Comparison of ENCODE assay signal across 1 cellular context in genomic region chr17:75838410-75838809, GRCh38.
TF ChIP-seq lines count a peak whose summit lies in the region.

No MANE protein-coding gene starts in this region.

TF ChIP-seq in HepG2, 621 proteins besides CTCF, POLR2A, EP300 and RAD21:
- TF ChIP-seq IRF2 (CRISPR knock-in tag; IDR thresholded peaks at IDR 0.05) (no peak), ZNF777 (CRISPR knock-in tag; IDR thresholded peaks at IDR 0.05) (no peak), ZNF441 (CRISPR knock-in tag; IDR thresholded peaks at IDR 0.05; ENCODE audit: borderline replicate concordance) (no peak), YY1 (IDR thresholded peaks at IDR 0.05; ENCODE audit: insufficient read depth, insufficient replicate concordance, low read depth, low read length) (no peak), ZNF883 (CRISPR knock-in tag; IDR thresholded peaks at IDR 0.05; ENCODE audit: not compliant biosample characterization) (no peak), ZIK1 (CRISPR knock-in tag; IDR thresholded peaks at IDR 0.05; ENCODE audit: borderline replicate concordance, low read depth) (no peak), ZNF724P (CRISPR knock-in tag; IDR thresholded peaks at IDR 0.05; ENCODE audit: borderline replicate concordance) (no peak), DPF2 (CRISPR knock-in tag; IDR thresholded peaks at IDR 0.05; ENCODE audit: borderline replicate concordance, low read depth) (no peak), XRCC5 (optimal IDR thresholded peaks at IDR 0.05; ENCODE audit: low read length) (no peak), TRIM22 (IDR thresholded peaks at IDR 0.05) (no peak), XBP1 (CRISPR knock-in tag; IDR thresholded peaks at IDR 0.05) (no peak), TBP (CRISPR knock-in tag; IDR thresholded peaks at IDR 0.05) (no peak), TBX3 (IDR thresholded peaks at IDR 0.05; ENCODE audit: borderline replicate concordance) (no peak), ZNF564 (CRISPR knock-in tag; IDR thresholded peaks at IDR 0.05) (no peak)
- TF ChIP-seq, protein P1, sequence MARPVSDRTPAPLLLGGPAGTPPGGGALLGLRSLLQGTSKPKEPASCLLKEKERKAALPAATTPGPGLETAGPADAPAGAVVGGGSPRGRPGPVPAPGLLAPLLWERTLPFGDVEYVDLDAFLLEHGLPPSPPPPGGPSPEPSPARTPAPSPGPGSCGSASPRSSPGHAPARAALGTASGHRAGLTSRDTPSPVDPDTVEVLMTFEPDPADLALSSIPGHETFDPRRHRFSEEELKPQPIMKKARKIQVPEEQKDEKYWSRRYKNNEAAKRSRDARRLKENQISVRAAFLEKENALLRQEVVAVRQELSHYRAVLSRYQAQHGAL (CRISPR knock-in tag; IDR thresholded peaks at IDR 0.05; ENCODE audit: not compliant biosample characterization), result no peak
- TF ChIP-seq, protein P2, sequence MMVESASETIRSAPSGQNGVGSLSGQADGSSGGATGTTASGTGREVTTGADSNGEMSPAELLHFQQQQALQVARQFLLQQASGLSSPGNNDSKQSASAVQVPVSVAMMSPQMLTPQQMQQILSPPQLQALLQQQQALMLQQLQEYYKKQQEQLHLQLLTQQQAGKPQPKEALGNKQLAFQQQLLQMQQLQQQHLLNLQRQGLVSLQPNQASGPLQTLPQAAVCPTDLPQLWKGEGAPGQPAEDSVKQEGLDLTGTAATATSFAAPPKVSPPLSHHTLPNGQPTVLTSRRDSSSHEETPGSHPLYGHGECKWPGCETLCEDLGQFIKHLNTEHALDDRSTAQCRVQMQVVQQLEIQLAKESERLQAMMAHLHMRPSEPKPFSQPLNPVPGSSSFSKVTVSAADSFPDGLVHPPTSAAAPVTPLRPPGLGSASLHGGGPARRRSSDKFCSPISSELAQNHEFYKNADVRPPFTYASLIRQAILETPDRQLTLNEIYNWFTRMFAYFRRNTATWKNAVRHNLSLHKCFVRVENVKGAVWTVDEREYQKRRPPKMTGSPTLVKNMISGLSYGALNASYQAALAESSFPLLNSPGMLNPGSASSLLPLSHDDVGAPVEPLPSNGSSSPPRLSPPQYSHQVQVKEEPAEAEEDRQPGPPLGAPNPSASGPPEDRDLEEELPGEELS (CRISPR knock-in tag; IDR thresholded peaks at IDR 0.05), result no peak
